31 cellular contexts compared by ENCODE assay signal in the genomic region with DNA sequence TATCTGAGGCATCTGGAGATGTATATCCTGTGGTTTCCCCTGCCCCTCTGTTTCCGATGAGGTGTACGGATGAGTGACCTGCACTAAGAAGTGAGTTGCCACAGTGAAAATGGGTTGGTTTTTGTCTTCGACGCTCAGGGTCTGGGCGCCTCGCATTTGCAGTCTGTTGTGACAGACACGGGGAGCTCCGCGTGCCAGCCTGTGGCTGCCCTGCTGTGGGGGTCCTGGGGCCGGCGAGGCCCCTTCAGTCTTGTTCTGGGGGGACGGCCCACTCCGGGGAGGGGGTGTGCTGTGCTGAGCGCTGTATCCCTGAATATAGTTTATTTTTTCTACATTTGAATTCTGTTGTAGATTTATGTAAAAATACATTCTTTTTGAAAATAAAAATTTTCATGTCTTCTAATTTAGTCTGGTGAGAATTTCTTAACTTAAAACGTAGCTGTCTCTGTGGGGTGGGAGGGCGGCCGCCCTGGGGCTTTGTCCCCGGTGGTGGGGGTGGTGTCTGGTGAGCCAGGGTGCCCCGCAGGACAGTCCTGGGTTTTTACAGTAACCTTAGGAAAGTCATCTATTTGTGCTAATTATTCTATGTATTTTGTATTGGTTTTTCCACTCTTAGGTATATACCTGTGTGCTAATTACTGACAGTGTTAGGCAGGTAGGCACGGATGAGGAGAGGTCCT. TPM values are rescaled to one million over a fixed set of nuclear protein-coding genes. Genes with fewer than 3 reads are reported as not detected.
"Had no signal": no experiment of that assay in that cellular context is flagged by ENCODE, and none has a peak within 500 bp of the region (broad histone marks: within the 10 kb centered on the region; RNA-seq: fewer than 3 reads in every experiment).

No MANE protein-coding gene starts in this region.

- H3K9me3 Mint-ChIP-seq: activated naive CD4-positive, alpha-beta T cell treated with anti-CD3 and anti-CD28 coated beads, Interleukin-2, amount 10 ng/mL, durations not matched to agents 7 days and 5 days; activated naive CD8-positive, alpha-beta T cell treated with anti-CD3 and anti-CD28 coated beads, Interleukin-2, amount 10 ng/mL, durations not matched to agents 7 days and 5 days; activated T-helper 1 cell treated with anti-CD3 and anti-CD28 coated beads, Interleukin-12 subunit alpha, Interleukin-12 subunit beta, Interleukin-2, Interleukin-4 antibody, amounts not matched to agents 30 ng/mL and 10 ng/mL and 1 ng/mL, durations not matched to agents 14 hours and 24 hours and 36 hours; nephron; stimulated activated naive CD8-positive, alpha-beta T cell treated with anti-CD3 and anti-CD28 coated beads, Interleukin-15, Interleukin-2, amounts not matched to agents 100 ng/mL and 50 ng/mL, for 24 hours had no signal

- H3K4me3 ChIP-seq: ascending aorta, coronary artery, dorsolateral prefrontal cortex, gastrocnemius medialis, left ventricle myocardium inferior, lung, pancreas, psoas muscle, smooth muscle cell, thyroid gland, upper lobe of right lung had no signal

- H3K27ac Mint-ChIP-seq: activated CD4-positive, alpha-beta T cell treated with anti-CD3 and anti-CD28 coated beads for 36 hours; activated naive CD4-positive, alpha-beta T cell treated with anti-CD3 and anti-CD28 coated beads, Interleukin-2, amount 10 ng/mL, durations not matched to agents 7 days and 5 days; activated naive CD8-positive, alpha-beta T cell treated with anti-CD3 and anti-CD28 coated beads, Interleukin-2, amount 10 ng/mL, durations not matched to agents 7 days and 5 days; activated T-helper 1 cell treated with anti-CD3 and anti-CD28 coated beads, Interleukin-12 subunit alpha, Interleukin-12 subunit beta, Interleukin-2, Interleukin-4 antibody, amounts not matched to agents 30 ng/mL and 10 ng/mL and 1 ng/mL, durations not matched to agents 14 hours and 24 hours and 36 hours; stimulated activated naive CD8-positive, alpha-beta T cell treated with anti-CD3 and anti-CD28 coated beads, Interleukin-15, Interleukin-2, amounts not matched to agents 100 ng/mL and 50 ng/mL, for 24 hours had no signal

- DNase-seq: activated CD4-positive, alpha-beta T cell treated with anti-CD3 and anti-CD28 coated beads for 36 hours; activated CD4-positive, alpha-beta T cell treated with anti-CD3 and anti-CD28 coated beads, Interleukin-2, amount 50 U/mL, for 48 hours; activated CD4-positive, CD25-positive, alpha-beta regulatory T cell; activated CD8-positive, alpha-beta memory T cell treated with anti-CD3 and anti-CD28 coated beads, Interleukin-2, amount 50 U/mL, for 4 hours; activated effector memory CD4-positive, alpha-beta T cell treated with anti-CD3 and anti-CD28 coated beads, Interleukin-2, amount 50 U/mL, for 16 hours; activated naive CD4-positive, alpha-beta T cell treated with anti-CD3 and anti-CD28 coated beads, Interleukin-2, amount 10 ng/mL, durations not matched to agents 7 days and 5 days; activated naive CD8-positive, alpha-beta T cell treated with anti-CD3 and anti-CD28 coated beads, Interleukin-2, amount 10 ng/mL, durations not matched to agents 7 days and 5 days; activated T-cell treated with anti-CD3 and anti-CD28 coated beads, Interleukin-2, amount 50 U/mL, for 1 hour; brain microvascular endothelial cell; dorsolateral prefrontal cortex; effector memory CD4-positive, alpha-beta T cell; erythroblast; gastrocnemius medialis; glutamatergic neuron; left ventricle myocardium inferior; mesendoderm; psoas muscle; stimulated activated CD4-positive, alpha-beta T cell treated with anti-CD3 and anti-CD28 coated beads, Interleukin-15, amount 100 ng/mL, for 24 hours; T-helper 1 cell; thyroid gland; upper lobe of right lung had no signal

- H3K9me3 ChIP-seq: ascending aorta, gastrocnemius medialis, left ventricle myocardium inferior, pancreas, psoas muscle, thyroid gland, upper lobe of right lung had no signal

- H3K27ac ChIP-seq: ascending aorta, brain microvascular endothelial cell, coronary artery, gastrocnemius medialis, left ventricle myocardium inferior, pancreas, psoas muscle, thyroid gland, upper lobe of right lung had no signal

- H3K4me1 Mint-ChIP-seq: nephron had no signal

- H3K4me3 Mint-ChIP-seq: activated CD4-positive, alpha-beta T cell treated with anti-CD3 and anti-CD28 coated beads for 36 hours; activated naive CD4-positive, alpha-beta T cell treated with anti-CD3 and anti-CD28 coated beads, Interleukin-2, amount 10 ng/mL, durations not matched to agents 7 days and 5 days; activated naive CD8-positive, alpha-beta T cell treated with anti-CD3 and anti-CD28 coated beads, Interleukin-2, amount 10 ng/mL, durations not matched to agents 7 days and 5 days; activated T-helper 1 cell treated with anti-CD3 and anti-CD28 coated beads, Interleukin-12 subunit alpha, Interleukin-12 subunit beta, Interleukin-2, Interleukin-4 antibody, amounts not matched to agents 30 ng/mL and 10 ng/mL and 1 ng/mL, durations not matched to agents 14 hours and 24 hours and 36 hours; stimulated activated naive CD8-positive, alpha-beta T cell treated with anti-CD3 and anti-CD28 coated beads, Interleukin-15, Interleukin-2, amounts not matched to agents 100 ng/mL and 50 ng/mL, for 24 hours had no signal

- H3K27me3 Mint-ChIP-seq: activated CD4-positive, alpha-beta T cell treated with anti-CD3 and anti-CD28 coated beads for 36 hours; activated naive CD8-positive, alpha-beta T cell treated with anti-CD3 and anti-CD28 coated beads, Interleukin-2, amount 10 ng/mL, durations not matched to agents 7 days and 5 days; stimulated activated naive CD8-positive, alpha-beta T cell treated with anti-CD3 and anti-CD28 coated beads, Interleukin-15, Interleukin-2, amounts not matched to agents 100 ng/mL and 50 ng/mL, for 24 hours had no signal

- ATAC-seq: activated CD4-positive, alpha-beta T cell treated with anti-CD3 and anti-CD28 coated beads for 36 hours; gastrocnemius medialis; pancreas; psoas muscle; upper lobe of right lung had no signal

RNA-seq across cellular contexts. Expression of a gene that starts 4.7 kb away (rescaled TPM):
- total RNA-seq: ascending aorta, cerebellum, gastrocnemius medialis, mononuclear cell, smooth muscle cell, thyroid gland had no signal
